Comparison of ENCODE assay signal across 18 cellular contexts in genomic region chr10:16989826-16990293, GRCh38.
DNase-seq lines count a peak whose midpoint lies in the region; ATAC-seq, FAIRE-seq and TF ChIP-seq lines count a peak whose summit lies in the region.
"Had no signal": no experiment of that assay in that cellular context is flagged by ENCODE, and none has a peak within 500 bp of the region (broad histone marks: within the 10 kb centered on the region; RNA-seq: fewer than 3 reads in every experiment).

No MANE protein-coding gene starts in this region.

- H3K27me3 Mint-ChIP-seq in osteocyte (ENCODE audit: unreplicated experiment), result no peaks in the 10 kb centered on the region

- DNase-seq in ELF-1 (ENCODE audit: low read depth, low spot score), result peak; percentile 40
- DNase-seq in SJCRH30, result peak; percentile 77 to 78
- peak; percentile 79 for DNase-seq in fibroblast of gingiva (ENCODE audit: low read depth)
- DNase-seq in osteocyte (ENCODE audit: extremely low spot score, unreplicated experiment), result no peak
- no peak for DNase-seq in posterior cingulate gyrus
- no peak for DNase-seq in GM19239 (ENCODE audit: insufficient read length, low spot score)
- DNase-seq: activated CD4-positive, CD25-positive, alpha-beta regulatory T cell treated with anti-CD3 and anti-CD28 coated beads, Interleukin-2, amount 50 U/mL, for 72 hours; activated gamma-delta T cell treated with Interleukin-2 at 50 U/mL for 16 hours; left lung; NCI-H187; NCI-H510A treated with DMSO at 0.1 percent for 48 hours; pancreas; SHP77; testis had no signal

- H3K4me1 Mint-ChIP-seq in osteocyte (ENCODE audit: unreplicated experiment), result peaks cover 46% of the 10 kb centered on the region

- H3K4me3 ChIP-seq in SJCRH30, result no peak overlapping the region
- H3K4me3 ChIP-seq: left lung, pancreas, testis had no signal

- H3K4me3 Mint-ChIP-seq in osteocyte (ENCODE audit: unreplicated experiment), result no peak overlapping the region

- no peaks in the 10 kb centered on the region for H3K9me3 Mint-ChIP-seq in osteocyte (ENCODE audit: unreplicated experiment)

- peak overlapping the region; percentile 76 for H3K27ac Mint-ChIP-seq in osteocyte (ENCODE audit: unreplicated experiment)

- ATAC-seq in GM21515 (IDR thresholded peaks at IDR 0.05; ENCODE audit: unreplicated experiment) (no peak), GM21528 (IDR thresholded peaks at IDR 0.05; ENCODE audit: low FRiP score, unreplicated experiment) (no peak)
- ATAC-seq: HepG2, left lung, pancreas had no signal

- no peaks in the 10 kb centered on the region for H3K27me3 ChIP-seq in SJCRH30
- H3K27me3 ChIP-seq: left lung, pancreas, testis had no signal

- no peak for TF ChIP-seq CTCF in osteocyte (IDR thresholded peaks at IDR 0.05)

- intact Hi-C loops in posterior cingulate gyrus (cut with DNase I), result no loop called here

- no peaks in the 10 kb centered on the region for H3K9me3 ChIP-seq in SJCRH30 (replicated peaks)
- H3K9me3 ChIP-seq: left lung, pancreas, testis had no signal

- no peak for FAIRE-seq in GM19239 (lab: Jason Lieb, UNC)
- FAIRE-seq: D721Med, HepG2 had no signal

- H3K27ac ChIP-seq in SJCRH30, result no peak overlapping the region
- H3K27ac ChIP-seq: left lung, pancreas, testis had no signal

- no peaks in the 10 kb centered on the region for H3K36me3 ChIP-seq in SJCRH30
- H3K36me3 ChIP-seq: left lung, pancreas had no signal

- no peaks in the 10 kb centered on the region for H3K36me3 Mint-ChIP-seq in osteocyte (ENCODE audit: unreplicated experiment)

- H3K4me1 ChIP-seq in SJCRH30, result peaks cover 41% of the 10 kb centered on the region
- H3K4me1 ChIP-seq: pancreas, testis had no signal

Comparison
In these comparisons a context has a peak if more than half of its experiments do, and no peak if none do; other contexts are left out.
1. DNase-seq: peak in ELF-1 (single experiment), SJCRH30 (2 of 2) and fibroblast of gingiva (single experiment); none in osteocyte (single experiment), posterior cingulate gyrus (0 of 10) and GM19239 (single experiment).